1 cellular context compared by ENCODE assay signal in the genomic region with DNA sequence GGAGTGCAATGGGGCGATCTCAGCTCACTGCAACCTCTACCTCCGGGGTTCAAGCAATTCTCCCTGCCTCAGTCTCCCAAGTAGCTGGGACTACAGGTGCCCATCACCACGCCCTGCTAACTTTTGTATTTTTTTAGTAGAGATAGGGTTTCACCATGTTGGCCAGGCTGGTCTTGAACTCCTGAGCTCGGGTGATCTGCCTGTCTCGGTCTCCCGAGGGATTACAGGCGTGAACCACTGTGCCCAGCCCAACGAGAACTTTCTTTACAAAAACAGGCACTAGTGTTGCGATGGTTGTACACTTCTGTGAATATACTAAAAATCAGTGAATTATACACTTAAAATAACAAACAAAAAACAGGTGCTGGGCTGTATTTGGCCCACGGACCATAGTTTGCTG. TPM values are rescaled to one million over a fixed set of nuclear protein-coding genes. Genes with fewer than 3 reads are reported as not detected.
"Had no signal": no experiment of that assay in that cellular context is flagged by ENCODE, and none has a peak within 500 bp of the region (broad histone marks: within the 10 kb centered on the region; RNA-seq: fewer than 3 reads in every experiment).

No MANE protein-coding gene starts in this region.

RNA-seq across cellular contexts. Expression of a gene that starts 34.1 kb away (rescaled TPM):
- total RNA-seq: SJSA1 had no signal
